11 cellular contexts compared by ENCODE assay signal in the genomic region with DNA sequence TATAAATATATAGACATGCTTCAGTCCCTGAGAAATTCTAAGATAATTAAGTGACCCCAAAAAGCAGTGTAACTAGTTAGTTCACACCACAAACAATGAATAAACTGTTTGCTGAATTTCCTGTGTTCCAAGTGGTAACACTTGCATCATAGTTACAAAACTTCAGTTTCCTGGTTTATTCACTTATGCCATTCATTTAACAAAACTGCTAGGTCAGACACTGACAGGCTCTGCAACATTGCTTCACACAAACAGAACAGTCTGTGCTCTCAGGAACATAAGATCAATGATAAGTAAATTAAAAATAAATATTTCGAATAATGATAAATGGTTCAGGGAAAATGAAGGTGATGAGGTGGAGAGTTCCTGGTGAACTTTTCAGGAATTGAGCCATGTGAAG.
DNase-seq lines count a peak whose midpoint lies in the region; ATAC-seq, FAIRE-seq and TF ChIP-seq lines count a peak whose summit lies in the region.
"Had no signal": no experiment of that assay in that cellular context is flagged by ENCODE, and none has a peak within 500 bp of the region (broad histone marks: within the 10 kb centered on the region; RNA-seq: fewer than 3 reads in every experiment).

No MANE protein-coding gene starts in this region.

- H3K27ac ChIP-seq in right lobe of liver = peak overlapping the region; percentile 56 to 85 (median 77)
- H3K27ac ChIP-seq: colonic mucosa, psoas muscle had no signal

- H3K4me3 ChIP-seq in bronchial epithelial cell (ENCODE audit: low read depth, low read length) (no peak overlapping the region), right lobe of liver (no peak overlapping the region)
- H3K4me3 ChIP-seq: colonic mucosa, psoas muscle had no signal

- peaks cover 1 to 61% (median 5%) of the 10 kb centered on the region in 4 donors for H3K4me1 ChIP-seq in right lobe of liver
- H3K4me1 ChIP-seq: colonic mucosa had no signal

- WGBS in right lobe of liver (ENCODE audit: insufficient coverage, low coverage, low lambda C conversion rate, missing lambda C conversion rate) = 0% methylated on average over 1 of the region's 1 CpG

- H3K9me3 ChIP-seq in right lobe of liver = no peaks in the 10 kb centered on the region
- H3K9me3 ChIP-seq: colonic mucosa had no signal

- intact Hi-C loops in Right ventricle myocardium superior (cut with DNase I) = no loop called here
- intact Hi-C loops in cardiac septum (cut with DNase I) = no loop called here
- intact Hi-C loops in right lobe of liver (cut with DNase I) = no loop called here

- no peaks in the 10 kb centered on the region for H3K36me3 ChIP-seq in bronchial epithelial cell (ENCODE audit: control insufficient read depth, insufficient read depth, low read length)
- no peaks in the 10 kb centered on the region for H3K36me3 ChIP-seq in right lobe of liver
- H3K36me3 ChIP-seq: colonic mucosa had no signal

- TF ChIP-seq POLR2A in right lobe of liver (IDR thresholded peaks at IDR 0.05) = peak; percentile 76

- TF ChIP-seq CTCF in bronchial epithelial cell (IDR thresholded peaks at IDR 0.05; ENCODE audit: insufficient read depth, low read length, severe bottlenecking) = no peak
- TF ChIP-seq CTCF in right lobe of liver (IDR thresholded peaks at IDR 0.05) = no peak

- no peak for FAIRE-seq in bronchial epithelial cell (lab: Jason Lieb, UNC)

- H3K27me3 ChIP-seq in bronchial epithelial cell (ENCODE audit: control insufficient read depth, insufficient read depth, low read length) (no peaks in the 10 kb centered on the region), right lobe of liver (no peaks in the 10 kb centered on the region)
- H3K27me3 ChIP-seq: colonic mucosa had no signal

- ATAC-seq in Right ventricle myocardium superior (ENCODE audit: poor library complexity) (peak; percentile 55), right lobe of liver (peak; percentile 53 to 69 (median 64)), GM19395 (IDR thresholded peaks at IDR 0.05; ENCODE audit: unreplicated experiment) (no peak)

- DNase-seq in Right ventricle myocardium superior = no peak
- DNase-seq in cardiac septum (ENCODE audit: low spot score) = no peak
- peak; percentile 90 for DNase-seq in bronchial epithelial cell (ENCODE audit: low read depth)
- no peak for DNase-seq in right lobe of liver
- no peak for DNase-seq in GM19238 (ENCODE audit: insufficient read length, low spot score)
- DNase-seq in SW 1271 (lab: John Stamatoyannopoulos, UW) = no peak
- DNase-seq in stimulated activated CD4-positive, alpha-beta T cell treated with anti-CD3 and anti-CD28 coated beads, Interleukin-4, amount 100 ng/mL, for 1 hour = no peak
- DNase-seq: colonic mucosa, KBM-7, psoas muscle had no signal
